In genomic region chr4:151013944-151014343, GRCh38 we compare ENCODE assay signal across 8 cellular contexts. TPM values are rescaled to one million over a fixed set of nuclear protein-coding genes. Genes with fewer than 3 reads are reported as not detected.
DNase-seq lines count a peak whose midpoint lies in the region; ATAC-seq and TF ChIP-seq lines count a peak whose summit lies in the region.

No MANE protein-coding gene starts in this region.

- no peaks in the 10 kb centered on the region for H3K9me3 Mint-ChIP-seq in dendritic cell treated with granulocyte-macrophage colony-stimulating factor and Interleukin-4, amounts not matched to agents 40 ng/mL and 50 ng/mL, for 4 days
- no peaks in the 10 kb centered on the region for H3K9me3 Mint-ChIP-seq in natural killer cell treated with Interleukin-12 subunit alpha and Interleukin-12 subunit beta and Interleukin-15 and Interleukin-18, amount 100 ng/mL, for 72 hours

- DNase-seq in AG20443 (ENCODE audit: low spot score) (peak; percentile 6), glomerular visceral epithelial cell (ENCODE audit: extremely low spot score) (no peak)
- DNase-seq in natural killer cell treated with Interleukin-12 subunit alpha and Interleukin-12 subunit beta and Interleukin-15 and Interleukin-18, amount 100 ng/mL, for 72 hours (ENCODE audit: low spot score): no peak
- DNase-seq in stimulated activated CD8-positive, alpha-beta memory T cell treated with anti-CD3 and anti-CD28 coated beads, Interleukin-4, amount 100 ng/mL, for 48 hours: no peak

- no peak for TF ChIP-seq CTCF in KMS-11 (conservative IDR thresholded peaks at IDR 0.05; ENCODE audit: low read depth, low read length)

- peak overlapping the region; percentile 98 for H2AFZ ChIP-seq in KMS-11 (ENCODE audit: low read depth)

- peak overlapping the region; percentile 100 for H3K4me3 Mint-ChIP-seq in dendritic cell treated with granulocyte-macrophage colony-stimulating factor and Interleukin-4, amounts not matched to agents 40 ng/mL and 50 ng/mL, for 4 days
- peak overlapping the region; percentile 96 for H3K4me3 Mint-ChIP-seq in natural killer cell treated with Interleukin-12 subunit alpha and Interleukin-12 subunit beta and Interleukin-15 and Interleukin-18, amount 100 ng/mL, for 72 hours

- peak overlapping the region; percentile 91 for H3K27ac ChIP-seq in KMS-11

- no peak overlapping the region for H3K4me3 ChIP-seq in KMS-11 (IDR thresholded peaks at IDR 0.05; ENCODE audit: insufficient read depth, low read depth, low read length)

- H3K4me1 Mint-ChIP-seq in dendritic cell treated with granulocyte-macrophage colony-stimulating factor and Interleukin-4, amounts not matched to agents 40 ng/mL and 50 ng/mL, for 4 days (ENCODE audit: low read depth): peaks cover 24% of the 10 kb centered on the region
- peaks cover 21 to 31% of the 10 kb centered on the region in 2 donors for H3K4me1 Mint-ChIP-seq in natural killer cell treated with Interleukin-12 subunit alpha and Interleukin-12 subunit beta and Interleukin-15 and Interleukin-18, amount 100 ng/mL, for 72 hours (ENCODE audit: low read depth in 2 of 2)

- peaks cover 21% of the 10 kb centered on the region; the same call in 1 of the 2 replicates for H3K79me2 ChIP-seq in KMS-11 (ENCODE audit: insufficient read depth, low read depth)

- H3K4me2 ChIP-seq in KMS-11: peak overlapping the region; percentile 89

- H3K27me3 Mint-ChIP-seq in dendritic cell treated with granulocyte-macrophage colony-stimulating factor and Interleukin-4, amounts not matched to agents 40 ng/mL and 50 ng/mL, for 4 days: peaks cover 5% of the 10 kb centered on the region
- no peaks in the 10 kb centered on the region for H3K27me3 Mint-ChIP-seq in natural killer cell treated with Interleukin-12 subunit alpha and Interleukin-12 subunit beta and Interleukin-15 and Interleukin-18, amount 100 ng/mL, for 72 hours

- ATAC-seq in natural killer cell treated with Interleukin-12 subunit alpha and Interleukin-12 subunit beta and Interleukin-15 and Interleukin-18, amount 100 ng/mL, for 72 hours: no peak
- ATAC-seq in GM21447 (IDR thresholded peaks at IDR 0.05; ENCODE audit: unreplicated experiment): no peak
- ATAC-seq in HG03469 (IDR thresholded peaks at IDR 0.05; ENCODE audit: unreplicated experiment): no peak

- peak overlapping the region; percentile 96; the same call in 1 of the 2 replicates for H3K9ac ChIP-seq in KMS-11

- H3K36me3 Mint-ChIP-seq in dendritic cell treated with granulocyte-macrophage colony-stimulating factor and Interleukin-4, amounts not matched to agents 40 ng/mL and 50 ng/mL, for 4 days (ENCODE audit: low read depth): peaks cover 15% of the 10 kb centered on the region
- no peaks in the 10 kb centered on the region for H3K36me3 Mint-ChIP-seq in natural killer cell treated with Interleukin-12 subunit alpha and Interleukin-12 subunit beta and Interleukin-15 and Interleukin-18, amount 100 ng/mL, for 72 hours

- H4K20me1 ChIP-seq in KMS-11 (ENCODE audit: insufficient read depth): no peaks in the 10 kb centered on the region

- H3K27ac Mint-ChIP-seq in dendritic cell treated with granulocyte-macrophage colony-stimulating factor and Interleukin-4, amounts not matched to agents 40 ng/mL and 50 ng/mL, for 4 days: no peak overlapping the region
- peak overlapping the region; percentile 85 to 89 for H3K27ac Mint-ChIP-seq in natural killer cell treated with Interleukin-12 subunit alpha and Interleukin-12 subunit beta and Interleukin-15 and Interleukin-18, amount 100 ng/mL, for 72 hours

- no peaks in the 10 kb centered on the region for H3K36me3 ChIP-seq in KMS-11 (ENCODE audit: insufficient read depth)

- no peaks in the 10 kb centered on the region for H3K27me3 ChIP-seq in KMS-11 (ENCODE audit: insufficient read depth, low read depth)

- peaks cover 29% of the 10 kb centered on the region for H3K4me1 ChIP-seq in KMS-11 (ENCODE audit: low read depth, poor library complexity, severe bottlenecking)

- intact Hi-C loops in dendritic cell treated with granulocyte-macrophage colony-stimulating factor and Interleukin-4, amounts not matched to agents 40 ng/mL and 50 ng/mL, for 4 days (cut with micrococcal nuclease): no loop called here

RNA-seq across cellular contexts. Expression of gene LRBA, which starts 1.1 kb away (rescaled TPM):
- total RNA-seq in natural killer cell treated with Interleukin-12 subunit alpha and Interleukin-12 subunit beta and Interleukin-15 and Interleukin-18, amount 100 ng/mL, for 72 hours: 10 to 100 TPM; 37.7 to 70.5 TPM
